In the genomic region with DNA sequence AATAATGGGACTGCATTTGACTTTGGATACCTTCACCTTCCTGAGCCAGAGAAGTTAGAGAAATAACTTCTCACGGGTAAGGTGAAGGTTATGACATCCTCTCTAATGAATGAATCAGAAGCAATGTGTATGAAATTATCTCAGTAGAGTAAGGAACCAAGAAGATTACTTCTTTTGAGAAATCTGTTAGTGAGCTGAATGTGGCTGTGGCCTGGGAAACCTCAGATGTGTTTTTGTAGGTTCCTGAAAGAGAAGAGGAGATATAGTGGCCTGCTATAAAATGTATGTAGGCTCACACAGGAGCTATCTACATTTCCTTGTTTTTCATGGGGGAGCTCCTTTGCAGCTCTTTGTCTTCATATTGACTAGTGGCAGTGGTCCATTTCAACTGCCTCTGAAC, we compare ENCODE assay signal across 3 cellular contexts.
"Had no signal": no experiment of that assay in that cellular context is flagged by ENCODE, and none has a peak within 500 bp of the region (broad histone marks: within the 10 kb centered on the region; RNA-seq: fewer than 3 reads in every experiment).

No MANE protein-coding gene starts in this region.

- H3K4me3 ChIP-seq: GM12878 had no signal

- DNase-seq: GDM1, GF-D8 had no signal
